In genomic region chr1:45327644-45328515, GRCh38 we compare ENCODE assay signal across 8 cellular contexts. TPM values are rescaled to one million over a fixed set of nuclear protein-coding genes. Genes with fewer than 3 reads are reported as not detected.
DNase-seq lines count a peak whose midpoint lies in the region; ATAC-seq, FAIRE-seq and TF ChIP-seq lines count a peak whose summit lies in the region.

No MANE protein-coding gene starts in this region.

- TF ChIP-seq POLR2A in HepG2 (IDR thresholded peaks at IDR 0.05; ENCODE audit: insufficient read depth in 1 of 2, low read depth in 2 of 2, low read length in 2 of 2) (no peak), right lobe of liver (IDR thresholded peaks at IDR 0.05) (no peak), vagina (IDR thresholded peaks at IDR 0.05) (no peak), ovary (IDR thresholded peaks at IDR 0.05) (no peak)

- in situ Hi-C loops in HepG2 (cut with HindIII; ENCODE audit: extremely low pct_ligation_motif_present, low pct_unique_long_range_greater_than_20kb) = no loop called here

- CTCF ChIA-PET in HepG2 (lab: Yijun Ruan, JAX; ENCODE audit: low intra/inter-chr PET ratio, low total read pairs) (no interaction called here), RWPE1 (lab: Yijun Ruan, JAX) (interaction anchor here (0.5 to 0.7 kb wide), 2 partner anchors 10 to 25 kb away, joined by 3 read pairs; no protein-coding TSS in a partner anchor)

- 89% methylated on average over 10 of the region's 19 CpGs for WGBS in HepG2 (ENCODE audit: low lambda C conversion rate)
- 56% methylated on average over 3 of the region's 19 CpGs for WGBS in right lobe of liver (ENCODE audit: insufficient coverage, low coverage, low lambda C conversion rate, missing lambda C conversion rate)
- WGBS in ovary, 3 donors = 57 to 62% (median 58%) methylated on average over 19 of the region's 19 CpGs

- no peak overlapping the region for H2AFZ ChIP-seq in HepG2 (ENCODE audit: low read length)

- no peaks in the 10 kb centered on the region; the same call in 1 of the 2 replicates for H3K4me1 ChIP-seq in HepG2 (ENCODE audit: insufficient read depth, low read length)
- H3K4me1 ChIP-seq in right lobe of liver = peaks cover 0 to 7% (median 3%) of the 10 kb centered on the region in 4 donors
- H3K4me1 ChIP-seq in vagina = peaks cover 20% of the 10 kb centered on the region
- peaks cover 4% of the 10 kb centered on the region for H3K4me1 ChIP-seq in ovary (ENCODE audit: insufficient read depth)

- TF ChIP-seq CTCF in HepG2 (CRISPR knock-in tag; IDR thresholded peaks at IDR 0.05) (peak; percentile 42), right lobe of liver (IDR thresholded peaks at IDR 0.05) (no peak), RWPE1 (conservative IDR thresholded peaks at IDR 0.05; ENCODE audit: low read depth) (no peak), vagina (IDR thresholded peaks at IDR 0.05) (no peak), ovary (IDR thresholded peaks at IDR 0.05) (no peak)

- BruUV-seq in HepG2 (replicated peaks; lab: Mats Ljungman, UMichigan) = no TSS peak

- H3K4me2 ChIP-seq in HepG2 (ENCODE audit: low read depth, low read length) = no peak overlapping the region

- no peak overlapping the region for H3K9ac ChIP-seq in HepG2 (ENCODE audit: insufficient read depth, low read depth, low read length)

- H3K79me2 ChIP-seq in HepG2 (ENCODE audit: insufficient read depth, low read length) = no peaks in the 10 kb centered on the region

- DNase-seq in HepG2 (ENCODE audit: low spot score) (no peak), right lobe of liver (no peak), RWPE1 (ENCODE audit: low spot score) (no peak), vagina (ENCODE audit: extremely low spot score in 2 of 2) (no peak), NCI-H1105 (lab: John Stamatoyannopoulos, UW) (no peak), ovary (no peak)

- TF ChIP-seq EP300 in HepG2 (IDR thresholded peaks at IDR 0.05; ENCODE audit: low read depth in 2 of 2, low read length in 2 of 2) (no peak), HepG2 (CRISPR knock-in tag; IDR thresholded peaks at IDR 0.05; ENCODE audit: borderline replicate concordance) (no peak), ovary (IDR thresholded peaks at IDR 0.05) (no peak)

- peak; percentile 18; the same call in 2 of the 3 replicates for ATAC-seq in HepG2
- ATAC-seq in right lobe of liver = no peak
- ATAC-seq in GM19463 (IDR thresholded peaks at IDR 0.05; ENCODE audit: unreplicated experiment) = no peak

- intact Hi-C loops in HepG2 (cut with micrococcal nuclease; ENCODE audit: unreplicated experiment) (no loop called here), right lobe of liver (cut with DNase I) (no loop called here), vagina (cut with DNase I) (no loop called here), ovary (cut with DNase I) (no loop called here)

- H3K27ac ChIP-seq in HepG2 (ENCODE audit: extremely low read length, insufficient read depth, low read length) (no peak overlapping the region), right lobe of liver (no peak overlapping the region), RWPE1 (peak overlapping the region; percentile 57), vagina (no peak overlapping the region), ovary (no peak overlapping the region)

- no peak for FAIRE-seq in HepG2 (lab: Jason Lieb, UNC)

- H4K20me1 ChIP-seq in HepG2 (ENCODE audit: insufficient read depth, low read length) = no peaks in the 10 kb centered on the region

- H3K4me3 ChIP-seq in HepG2 (replicated peaks in 1 of 3; ENCODE audit: insufficient read depth in 1 of 3, low read depth in 2 of 3, low read length in 3 of 3) (no peak overlapping the region), right lobe of liver (no peak overlapping the region), iPS-11a (ENCODE audit: low read depth, low read length) (peak overlapping the region; percentile 33), vagina (peak overlapping the region; percentile 62 to 63), ovary (no peak overlapping the region)

- H3K9me3 ChIP-seq in HepG2 (ENCODE audit: low read length) (no peaks in the 10 kb centered on the region), right lobe of liver (no peaks in the 10 kb centered on the region), vagina (no peaks in the 10 kb centered on the region), ovary (no peaks in the 10 kb centered on the region)

- POLR2A ChIA-PET in HepG2 (lab: Yijun Ruan, JAX) (interaction anchor here (2.4 kb wide), 1 partner anchor 12 kb away, joined by 13 read pairs; the partner anchor contains the start of genes MUTYH and TOE1), RWPE1 (lab: Yijun Ruan, JAX; ENCODE audit: low non-redundant PET) (interaction anchor here (0.6 to 2.7 kb wide), 2 partner anchors 24 to 29 kb away, joined by 3 to 13 read pairs; no protein-coding TSS in a partner anchor)

- H3K27me3 ChIP-seq in HepG2 (ENCODE audit: control insufficient read depth in 1 of 2, insufficient read depth in 2 of 2, low read length in 2 of 2) = no peaks in the 10 kb centered on the region
- no peaks in the 10 kb centered on the region for H3K27me3 ChIP-seq in right lobe of liver
- no peaks in the 10 kb centered on the region for H3K27me3 ChIP-seq in vagina
- no peaks in the 10 kb centered on the region for H3K27me3 ChIP-seq in ovary

- H3K36me3 ChIP-seq in HepG2 (replicated peaks in 1 of 2; ENCODE audit: control insufficient read depth in 1 of 2, insufficient read depth in 2 of 2, low read length in 2 of 2) = peaks cover 2 to 26% of the 10 kb centered on the region in 2 experiments; a peak in 4 of 5 replicates
- no peaks in the 10 kb centered on the region for H3K36me3 ChIP-seq in right lobe of liver
- peaks cover 0 to 20% of the 10 kb centered on the region in 2 donors for H3K36me3 ChIP-seq in vagina
- no peaks in the 10 kb centered on the region for H3K36me3 ChIP-seq in ovary

- TF ChIP-seq RAD21 in HepG2 (CRISPR knock-in tag; IDR thresholded peaks at IDR 0.05) = no peak

RNA-seq across cellular contexts. Expression of gene HPDL, which starts 1.2 kb away (rescaled TPM):
- total RNA-seq in HepG2 (2016; rRNA removed; fragmentation: Illumina TruSeq; extraction: Trizol) = not detected in 2 replicates
- total RNA-seq in HepG2 (2016; cell fraction: cytosol; rRNA removed; fragmentation: Illumina TruSeq; extraction: Trizol; ENCODE audit: low read depth) = not detected in 2 replicates
- total RNA-seq in HepG2 (2016; cell fraction: insoluble cytoplasmic fraction; rRNA removed; fragmentation: Illumina TruSeq; extraction: Trizol) = not detected in 2 replicates
- not detected in 2 replicates for total RNA-seq in HepG2 (2016; cell fraction: membrane; rRNA removed; fragmentation: Illumina TruSeq; extraction: Trizol)
- total RNA-seq in HepG2 (2016; cell fraction: nucleus; rRNA removed; fragmentation: Illumina TruSeq; extraction: Trizol) = not detected in 2 replicates
- polyA plus RNA-seq in HepG2 (2011; rRNA removed) = not detected in 2 replicates
- not detected in 2 replicates for polyA plus RNA-seq in HepG2 (2011; cell fraction: cytosol; rRNA removed)
- not detected in 2 replicates for polyA plus RNA-seq in HepG2 (2011; cell fraction: nucleus; rRNA removed)
- 0.08 TPM in 1 of 2 replicates, not detected in the other for polyA plus RNA-seq in HepG2 (2012)
- not detected in 2 replicates for polyA plus RNA-seq in HepG2 (2016; cell fraction: cytosol; fragmentation: Illumina TruSeq; extraction: Trizol; ENCODE audit: low read depth)
- polyA plus RNA-seq in HepG2 (2016; cell fraction: insoluble cytoplasmic fraction; fragmentation: Illumina TruSeq; extraction: Trizol; ENCODE audit: low read depth) = not detected in 2 replicates
- polyA plus RNA-seq in HepG2 (2016; cell fraction: membrane; fragmentation: Illumina TruSeq; extraction: Trizol; ENCODE audit: low read depth) = not detected in 2 replicates
- polyA plus RNA-seq in HepG2 (2016; cell fraction: nucleus; fragmentation: Illumina TruSeq; extraction: Trizol; ENCODE audit: insufficient read depth, low read depth) = not detected in 2 replicates
- polyA minus RNA-seq in HepG2 (2011; rRNA and poly(A)+ RNA removed; ENCODE audit: low replicate concordance) = 24.3 TPM in 1 of 2 replicates, not detected in the other
- 0.40 TPM in 1 of 2 replicates, not detected in the other for polyA minus RNA-seq in HepG2 (2011; cell fraction: cytosol; rRNA and poly(A)+ RNA removed)
- polyA minus RNA-seq in HepG2 (2011; cell fraction: nucleus; rRNA and poly(A)+ RNA removed) = not detected in 2 replicates
- total RNA-seq in right lobe of liver = under 1 TPM in 2 of 6 experiments, not detected in 4; 0.25 to 0.56 TPM
- total RNA-seq in vagina = 2.2 TPM
- 1 to 10 TPM in 5 of 7 donors, under 1 TPM in 1, not detected in 1; 0.80 to 2.0 (median 1.4) TPM for total RNA-seq in ovary
- under 1 TPM; 0.12 to 0.62 TPM for polyA plus RNA-seq in ovary

RNA-seq across cellular contexts. Expression of gene TOE1, which starts 12.1 kb away (rescaled TPM):
- total RNA-seq in HepG2 (2016; rRNA removed; fragmentation: Illumina TruSeq; extraction: Trizol) = 17.4 and 19.0 TPM in 2 replicates
- total RNA-seq in HepG2 (2016; cell fraction: cytosol; rRNA removed; fragmentation: Illumina TruSeq; extraction: Trizol; ENCODE audit: low read depth) = 6.1 and 6.9 TPM in 2 replicates
- total RNA-seq in HepG2 (2016; cell fraction: insoluble cytoplasmic fraction; rRNA removed; fragmentation: Illumina TruSeq; extraction: Trizol) = 17.0 and 19.2 TPM in 2 replicates
- total RNA-seq in HepG2 (2016; cell fraction: membrane; rRNA removed; fragmentation: Illumina TruSeq; extraction: Trizol) = 9.4 and 11.7 TPM in 2 replicates
- total RNA-seq in HepG2 (2016; cell fraction: nucleus; rRNA removed; fragmentation: Illumina TruSeq; extraction: Trizol) = 18.1 and 21.7 TPM in 2 replicates
- 12.1 and 14.1 TPM in 2 replicates for polyA plus RNA-seq in HepG2 (2011; rRNA removed)
- polyA plus RNA-seq in HepG2 (2011; cell fraction: cytosol; rRNA removed) = 13.3 and 16.7 TPM in 2 replicates
- 24.4 and 29.6 TPM in 2 replicates for polyA plus RNA-seq in HepG2 (2011; cell fraction: nucleus; rRNA removed)
- 5.6 and 7.9 TPM in 2 replicates for polyA plus RNA-seq in HepG2 (2012)
- polyA plus RNA-seq in HepG2 (2016; cell fraction: cytosol; fragmentation: Illumina TruSeq; extraction: Trizol; ENCODE audit: low read depth) = 4.9 and 6.0 TPM in 2 replicates
- 17.2 and 18.2 TPM in 2 replicates for polyA plus RNA-seq in HepG2 (2016; cell fraction: insoluble cytoplasmic fraction; fragmentation: Illumina TruSeq; extraction: Trizol; ENCODE audit: low read depth)
- 7.3 and 8.1 TPM in 2 replicates for polyA plus RNA-seq in HepG2 (2016; cell fraction: membrane; fragmentation: Illumina TruSeq; extraction: Trizol; ENCODE audit: low read depth)
- 21.5 and 25.2 TPM in 2 replicates for polyA plus RNA-seq in HepG2 (2016; cell fraction: nucleus; fragmentation: Illumina TruSeq; extraction: Trizol; ENCODE audit: insufficient read depth, low read depth)
- polyA minus RNA-seq in HepG2 (2011; rRNA and poly(A)+ RNA removed; ENCODE audit: low replicate concordance) = 26.7 and 78.7 TPM in 2 replicates
- polyA minus RNA-seq in HepG2 (2011; cell fraction: cytosol; rRNA and poly(A)+ RNA removed) = 6.8 and 11.4 TPM in 2 replicates
- 35.4 and 43.5 TPM in 2 replicates for polyA minus RNA-seq in HepG2 (2011; cell fraction: nucleus; rRNA and poly(A)+ RNA removed)
- 1 to 10 TPM; 3.2 to 7.7 (median 4.4) TPM for total RNA-seq in right lobe of liver
- 9.8 TPM for total RNA-seq in vagina
- 10 to 100 TPM in 3 of 7 donors, 1 to 10 TPM in 4; 6.7 to 16.3 (median 9.0) TPM for total RNA-seq in ovary
- polyA plus RNA-seq in ovary = 10 to 100 TPM; 10.7 to 13.5 TPM

RNA-seq across cellular contexts. Expression of gene MUTYH, which starts 12.4 kb away (rescaled TPM):
- total RNA-seq in HepG2 (2016; rRNA removed; fragmentation: Illumina TruSeq; extraction: Trizol) = 12.7 and 17.1 TPM in 2 replicates
- 8.3 and 9.6 TPM in 2 replicates for total RNA-seq in HepG2 (2016; cell fraction: cytosol; rRNA removed; fragmentation: Illumina TruSeq; extraction: Trizol; ENCODE audit: low read depth)
- total RNA-seq in HepG2 (2016; cell fraction: insoluble cytoplasmic fraction; rRNA removed; fragmentation: Illumina TruSeq; extraction: Trizol) = 11.8 and 17.5 TPM in 2 replicates
- 13.2 and 14.1 TPM in 2 replicates for total RNA-seq in HepG2 (2016; cell fraction: membrane; rRNA removed; fragmentation: Illumina TruSeq; extraction: Trizol)
- 19.6 and 22.4 TPM in 2 replicates for total RNA-seq in HepG2 (2016; cell fraction: nucleus; rRNA removed; fragmentation: Illumina TruSeq; extraction: Trizol)
- 16.3 and 19.4 TPM in 2 replicates for polyA plus RNA-seq in HepG2 (2011; rRNA removed)
- polyA plus RNA-seq in HepG2 (2011; cell fraction: cytosol; rRNA removed) = 7.9 and 12.7 TPM in 2 replicates
- polyA plus RNA-seq in HepG2 (2011; cell fraction: nucleus; rRNA removed) = 82.7 and 96.2 TPM in 2 replicates
- 11.1 and 12.0 TPM in 2 replicates for polyA plus RNA-seq in HepG2 (2012)
- 5.6 and 7.1 TPM in 2 replicates for polyA plus RNA-seq in HepG2 (2016; cell fraction: cytosol; fragmentation: Illumina TruSeq; extraction: Trizol; ENCODE audit: low read depth)
- 11.6 and 12.8 TPM in 2 replicates for polyA plus RNA-seq in HepG2 (2016; cell fraction: insoluble cytoplasmic fraction; fragmentation: Illumina TruSeq; extraction: Trizol; ENCODE audit: low read depth)
- 8.5 and 9.5 TPM in 2 replicates for polyA plus RNA-seq in HepG2 (2016; cell fraction: membrane; fragmentation: Illumina TruSeq; extraction: Trizol; ENCODE audit: low read depth)
- polyA plus RNA-seq in HepG2 (2016; cell fraction: nucleus; fragmentation: Illumina TruSeq; extraction: Trizol; ENCODE audit: insufficient read depth, low read depth) = 58.3 and 64.2 TPM in 2 replicates
- polyA minus RNA-seq in HepG2 (2011; rRNA and poly(A)+ RNA removed; ENCODE audit: low replicate concordance) = 19.2 and 21.3 TPM in 2 replicates
- 4.2 and 4.7 TPM in 2 replicates for polyA minus RNA-seq in HepG2 (2011; cell fraction: cytosol; rRNA and poly(A)+ RNA removed)
- polyA minus RNA-seq in HepG2 (2011; cell fraction: nucleus; rRNA and poly(A)+ RNA removed) = 15.0 and 15.5 TPM in 2 replicates
- 10 to 100 TPM in 2 of 6 experiments, 1 to 10 TPM in 4; 7.2 to 11.9 (median 8.4) TPM for total RNA-seq in right lobe of liver
- 27.0 TPM for total RNA-seq in vagina
- 10 to 100 TPM; 23.0 to 38.8 (median 27.4) TPM for total RNA-seq in ovary
- 10 to 100 TPM; 10.6 to 25.3 TPM for polyA plus RNA-seq in ovary

Comparison
In these comparisons a context has a peak if more than half of its experiments do, and no peak if none do; other contexts are left out.
1. H3K4me3 ChIP-seq: peak in iPS-11a (single experiment) and vagina (2 of 2); none in HepG2 (0 of 3), right lobe of liver (0 of 3) and ovary (single experiment).